In genomic region chrX:78329486-78329885, GRCh38 we compare ENCODE assay signal across 14 cellular contexts. TPM values are rescaled to one million over a fixed set of nuclear protein-coding genes. Genes with fewer than 3 reads are reported as not detected.
DNase-seq lines count a peak whose midpoint lies in the region; ATAC-seq and TF ChIP-seq lines count a peak whose summit lies in the region.
"Had no signal": no experiment of that assay in that cellular context is flagged by ENCODE, and none has a peak within 500 bp of the region (broad histone marks: within the 10 kb centered on the region; RNA-seq: fewer than 3 reads in every experiment).

No MANE protein-coding gene starts in this region.

- no peaks in the 10 kb centered on the region for H4K20me1 ChIP-seq in MM.1S (ENCODE audit: insufficient read depth, low read length)

- CTCF ChIA-PET in activated naive CD4-positive, alpha-beta T cell treated with anti-CD3 and anti-CD28 coated beads for 36 hours (lab: Charles Lee): interaction anchor here (0.9 kb wide), 1 partner anchor 323 kb away, joined by 4 read pairs; no protein-coding TSS in a partner anchor
- CTCF ChIA-PET in naive thymus-derived CD4-positive, alpha-beta T cell (lab: Charles Lee): no interaction called here

- peaks cover 59% of the 10 kb centered on the region for H3K4me1 Mint-ChIP-seq in activated naive CD4-positive, alpha-beta T cell treated with anti-CD3 and anti-CD28 coated beads for 36 hours (ENCODE audit: low read depth)
- H3K4me1 Mint-ChIP-seq in naive thymus-derived CD4-positive, alpha-beta T cell: peaks cover 22 to 67% (median 58%) of the 10 kb centered on the region in 7 donors

- peak overlapping the region; percentile 71 for H3K4me3 Mint-ChIP-seq in activated naive CD4-positive, alpha-beta T cell treated with anti-CD3 and anti-CD28 coated beads for 36 hours
- peak overlapping the region; percentile 70 to 95 (median 78) for H3K4me3 Mint-ChIP-seq in naive thymus-derived CD4-positive, alpha-beta T cell

- H3K4me3 ChIP-seq in MM.1S (ENCODE audit: low read length): 0 out of 2 replicates have a peak overlapping the region, but pooled peaks have one; percentile 13
- H3K4me3 ChIP-seq in naive thymus-derived CD4-positive, alpha-beta T cell (ENCODE audit: low read length): peak overlapping the region; percentile 29
- H3K4me3 ChIP-seq: left lung had no signal

- intact Hi-C loops in activated naive CD4-positive, alpha-beta T cell treated with anti-CD3 and anti-CD28 coated beads for 36 hours (cut with micrococcal nuclease): loop anchor here (1.0 to 10.0 kb wide), 9 partner anchors 15 to 1073 kb away; partner anchors contain the start of genes ATP7A, ATRX, COX7B and MAGT1
- intact Hi-C loops in naive thymus-derived CD4-positive, alpha-beta T cell (cut with micrococcal nuclease): loop anchor here (2.0 to 10.0 kb wide), 7 partner anchors 55 to 828 kb away; partner anchors contain the start of genes ATP7A (in 1 of the 2), COX7B (in 1 of the 2), MAGT1 (in 1 of the 2) and P2RY10 (in 1 of the 2)

- DNase-seq in MM.1S (peak; percentile 58), COLO668 (lab: John Stamatoyannopoulos, UW; ENCODE audit: unreplicated experiment) (no peak), activated gamma-delta T cell treated with Interleukin-2 at 50 U/mL for 16 hours (no peak)
- peak; percentile 60 for DNase-seq in activated naive CD4-positive, alpha-beta T cell treated with anti-CD3 and anti-CD28 coated beads for 36 hours
- DNase-seq in naive thymus-derived CD4-positive, alpha-beta T cell: peak in 6 of 9 donors; percentile 23 to 54 (median 37)
- no peak for DNase-seq in stimulated activated CD8-positive, alpha-beta memory T cell treated with anti-CD3 and anti-CD28 coated beads, Interleukin-4, amount 100 ng/mL, for 48 hours
- DNase-seq: glutamatergic neuron, GOT3, left lung, NCI-H1417 treated with DMSO at 0.1 percent for 48 hours, NCI-H69, SIG-M5 had no signal

- H2AFZ ChIP-seq in MM.1S (ENCODE audit: low read length): peak overlapping the region; percentile 37

- H3K9me2 ChIP-seq in MM.1S (replicated peaks; ENCODE audit: insufficient read depth, low read length): no peaks in the 10 kb centered on the region

- POLR2A ChIA-PET in naive thymus-derived CD4-positive, alpha-beta T cell (lab: Charles Lee): no interaction called here

- H3K9me3 Mint-ChIP-seq in activated naive CD4-positive, alpha-beta T cell treated with anti-CD3 and anti-CD28 coated beads for 36 hours: no peaks in the 10 kb centered on the region
- no peaks in the 10 kb centered on the region for H3K9me3 Mint-ChIP-seq in naive thymus-derived CD4-positive, alpha-beta T cell

- no peaks in the 10 kb centered on the region for H3K27me3 ChIP-seq in MM.1S (replicated peaks; ENCODE audit: insufficient read depth, low read length)
- no peaks in the 10 kb centered on the region for H3K27me3 ChIP-seq in naive thymus-derived CD4-positive, alpha-beta T cell (ENCODE audit: control insufficient read depth in 2 of 2, insufficient read depth in 2 of 2, low read length in 2 of 2)
- H3K27me3 ChIP-seq: left lung had no signal

- H3K27ac ChIP-seq in MM.1S (ENCODE audit: low read length): peak overlapping the region; percentile 73; the same call in 1 of the 2 replicates
- H3K27ac ChIP-seq in naive thymus-derived CD4-positive, alpha-beta T cell (ENCODE audit: low read depth, low read length): peak overlapping the region; percentile 84
- H3K27ac ChIP-seq: left lung had no signal

- no peaks in the 10 kb centered on the region for H3K36me3 Mint-ChIP-seq in activated naive CD4-positive, alpha-beta T cell treated with anti-CD3 and anti-CD28 coated beads for 36 hours (ENCODE audit: low read depth)
- peaks cover 0 to 12% (median 0%) of the 10 kb centered on the region in 5 donors for H3K36me3 Mint-ChIP-seq in naive thymus-derived CD4-positive, alpha-beta T cell

- peaks cover 25% of the 10 kb centered on the region for H3K79me2 ChIP-seq in MM.1S (ENCODE audit: low read length)

- peaks cover 29% of the 10 kb centered on the region for H3F3A ChIP-seq in MM.1S (ENCODE audit: insufficient read depth, low read length)

- peak overlapping the region; percentile 20; the same call in 1 of the 2 replicates for H3K9ac ChIP-seq in MM.1S (ENCODE audit: low read length)

- H3K36me3 ChIP-seq in MM.1S (replicated peaks; ENCODE audit: insufficient read depth, low read length): no peaks in the 10 kb centered on the region
- H3K36me3 ChIP-seq in naive thymus-derived CD4-positive, alpha-beta T cell (ENCODE audit: control insufficient read depth in 2 of 3, insufficient read depth in 3 of 3, low read length in 3 of 3): no peaks in the 10 kb centered on the region
- H3K36me3 ChIP-seq: left lung had no signal

- ATAC-seq in GM18498 (IDR thresholded peaks at IDR 0.05; ENCODE audit: unreplicated experiment) (peak; percentile 68), HG02973 (IDR thresholded peaks at IDR 0.05; ENCODE audit: unreplicated experiment) (no peak)
- ATAC-seq in naive thymus-derived CD4-positive, alpha-beta T cell: peak; percentile 66
- ATAC-seq: left lung had no signal

- peak overlapping the region; percentile 85 for H3K27ac Mint-ChIP-seq in activated naive CD4-positive, alpha-beta T cell treated with anti-CD3 and anti-CD28 coated beads for 36 hours
- H3K27ac Mint-ChIP-seq in naive thymus-derived CD4-positive, alpha-beta T cell: peak overlapping the region; percentile 82 to 99 (median 94)

- no peak for TF ChIP-seq CTCF in MM.1S (IDR thresholded peaks at IDR 0.05; ENCODE audit: low read length)

- H3K27me3 Mint-ChIP-seq in activated naive CD4-positive, alpha-beta T cell treated with anti-CD3 and anti-CD28 coated beads for 36 hours (ENCODE audit: low read depth): no peaks in the 10 kb centered on the region
- H3K27me3 Mint-ChIP-seq in naive thymus-derived CD4-positive, alpha-beta T cell: no peaks in the 10 kb centered on the region

- peaks cover 53% of the 10 kb centered on the region for H3K4me1 ChIP-seq in MM.1S (ENCODE audit: low read length)
- peaks cover 9 to 29% of the 10 kb centered on the region in 2 donors for H3K4me1 ChIP-seq in naive thymus-derived CD4-positive, alpha-beta T cell (ENCODE audit: control insufficient read depth in 2 of 2, insufficient read depth in 2 of 2, low read length in 2 of 2)
- H3K4me1 ChIP-seq: left lung had no signal

- H3K9me3 ChIP-seq in MM.1S (replicated peaks; ENCODE audit: insufficient read depth, low read length): no peaks in the 10 kb centered on the region
- no peaks in the 10 kb centered on the region for H3K9me3 ChIP-seq in naive thymus-derived CD4-positive, alpha-beta T cell (ENCODE audit: control insufficient read depth in 2 of 3, low read length in 3 of 3)
- H3K9me3 ChIP-seq: left lung had no signal

- H3K4me2 ChIP-seq in MM.1S (ENCODE audit: low read depth, low read length): peak overlapping the region; percentile 85

RNA-seq across cellular contexts. Expression of gene CYSLTR1, which starts 2.1 kb away (rescaled TPM):
- total RNA-seq in activated naive CD4-positive, alpha-beta T cell treated with anti-CD3 and anti-CD28 coated beads for 36 hours: 1 to 10 TPM; 2.1 to 2.2 TPM
- 10 to 100 TPM; 13.7 to 71.9 (median 24.9) TPM for total RNA-seq in naive thymus-derived CD4-positive, alpha-beta T cell
- polyA plus RNA-seq in naive thymus-derived CD4-positive, alpha-beta T cell: 10 to 100 TPM; 19.7 to 35.8 TPM

Comparison
In these comparisons a context has a peak if more than half of its experiments do, and no peak if none do; other contexts are left out.
1. DNase-seq: peak in MM.1S (single experiment), activated naive CD4-positive, alpha-beta T cell treated with anti-CD3 and anti-CD28 coated beads for 36 hours (single experiment) and naive thymus-derived CD4-positive, alpha-beta T cell (6 of 9); none in COLO668 (single experiment), activated gamma-delta T cell treated with Interleukin-2 at 50 U/mL for 16 hours (single experiment) and stimulated activated CD8-positive, alpha-beta memory T cell treated with anti-CD3 and anti-CD28 coated beads, Interleukin-4, amount 100 ng/mL, for 48 hours (single experiment).
2. RNA of gene CYSLTR1, which starts 2.1 kb away (total RNA-seq): 13.7 to 71.9 TPM in naive thymus-derived CD4-positive, alpha-beta T cell; 2.1 to 2.2 TPM in activated naive CD4-positive, alpha-beta T cell treated with anti-CD3 and anti-CD28 coated beads for 36 hours; every median in the first group is over 4 times any median in the second.